1 cellular context compared by ENCODE assay signal in genomic region chr19:45404557-45405434, GRCh38.
TF ChIP-seq lines count a peak whose summit lies in the region.

Gene PPP1R13L, minus strand, starts transcription at chr19:45405069. Its CDS starts 6,751 bp downstream, at chr19:45398318.

TF ChIP-seq in K562, 482 proteins besides CTCF, POLR2A, EP300 and RAD21 (continued from another document and continues in another):
- TF ChIP-seq NR0B1 (IDR thresholded peaks at IDR 0.05; ENCODE audit: partially characterized antibody) (no peak), ZNF224 (CRISPR knock-in tag; IDR thresholded peaks at IDR 0.05) (no peak), ZNF318 (IDR thresholded peaks at IDR 0.05; ENCODE audit: borderline replicate concordance in 1 of 2, low read depth in 1 of 2) (no peak), DIDO1 (tag; IDR thresholded peaks at IDR 0.05; ENCODE audit: low read depth) (0 out of 2 replicates have a peak, but pooled peaks have one; percentile 29), GATAD2B (IDR thresholded peaks at IDR 0.05; ENCODE audit: borderline replicate concordance) (no peak), ZBTB43 (CRISPR knock-in tag; IDR thresholded peaks at IDR 0.05) (0 out of 2 replicates have a peak, but pooled peaks have one; percentile 72), ZNF76 (CRISPR knock-in tag; IDR thresholded peaks at IDR 0.05; ENCODE audit: borderline replicate concordance) (0 out of 2 replicates have a peak, but pooled peaks have one; percentile 34), GTF2A2 (tag; IDR thresholded peaks at IDR 0.05) (no peak), ZNF324 (CRISPR knock-in tag; IDR thresholded peaks at IDR 0.05) (no peak), POLR3A (IDR thresholded peaks at IDR 0.05; ENCODE audit: borderline replicate concordance, extremely low read depth, insufficient read depth, insufficient read length) (no peak), SNRNP70 (optimal IDR thresholded peaks at IDR 0.05; ENCODE audit: low read depth, low read length) (no peak), MEIS2 (IDR thresholded peaks at IDR 0.05; ENCODE audit: partially characterized antibody) (no peak), MED1 (CRISPR knock-in tag; IDR thresholded peaks at IDR 0.05; ENCODE audit: borderline replicate concordance) (no peak), KAT7 (CRISPR knock-in tag; IDR thresholded peaks at IDR 0.05; ENCODE audit: borderline replicate concordance) (peak; percentile 77; the same call in 1 of the 2 replicates), ETS2 (tag; IDR thresholded peaks at IDR 0.05; ENCODE audit: borderline replicate concordance, poor library complexity, severe bottlenecking) (peak; percentile 37), CHCHD3 (CRISPR knock-in tag; IDR thresholded peaks at IDR 0.05) (no peak), KLF6 (CRISPR knock-in tag; IDR thresholded peaks at IDR 0.05; ENCODE audit: borderline replicate concordance) (no peak), SIN3A (IDR thresholded peaks at IDR 0.05; ENCODE audit: borderline replicate concordance in 2 of 2, control insufficient read depth in 1 of 2, low read depth in 2 of 2, low read length in 2 of 2) (peak in 1 of 2 experiments; percentile 43; a peak in 1 of 4 replicates), ATF6 (CRISPR knock-in tag; IDR thresholded peaks at IDR 0.05) (no peak), ZNF75A (CRISPR knock-in tag; IDR thresholded peaks at IDR 0.05) (no peak), MBD1 (CRISPR knock-in tag; IDR thresholded peaks at IDR 0.05) (no peak), ZNF668 (CRISPR knock-in tag; IDR thresholded peaks at IDR 0.05) (peak; percentile 36; the same call in 1 of the 2 replicates), HDGF (IDR thresholded peaks at IDR 0.05) (0 out of 2 replicates have a peak, but pooled peaks have one; percentile 75), OTX1 (CRISPR knock-in tag; IDR thresholded peaks at IDR 0.05) (no peak), CHD7 (IDR thresholded peaks at IDR 0.05; ENCODE audit: low read depth, low read length) (no peak), NCOA6 (IDR thresholded peaks at IDR 0.05) (peak; percentile 96), TBP (optimal IDR thresholded peaks at IDR 0.05; ENCODE audit: low read depth, low read length) (peak; percentile 4), CCNT2 (IDR thresholded peaks at IDR 0.05; ENCODE audit: borderline replicate concordance, extremely low read depth, insufficient read length, low read depth, low read length) (peak; percentile 33), KAT2B (IDR thresholded peaks at IDR 0.05; ENCODE audit: low read depth, low read length) (no peak)
